In genomic region chr10:63976538-63976937, GRCh38 we compare ENCODE assay signal across 8 cellular contexts.
A peak's percentile ranks its signal among the peaks of the same experiment; 100 is the strongest.
DNase-seq lines count a peak whose midpoint lies in the region; TF ChIP-seq lines count a peak whose summit lies in the region.

No MANE protein-coding gene starts in this region.

- 36 to 60% (median 50%) methylated on average over 5 of the region's 5 CpGs for WGBS in spleen, 5 donors

- no peaks in the 10 kb centered on the region for H3K27me3 ChIP-seq in GM06990 (replicated peaks; ENCODE audit: control insufficient read depth, insufficient read depth, low read length)
- H3K27me3 ChIP-seq in cardiac muscle cell: no peaks in the 10 kb centered on the region
- no peaks in the 10 kb centered on the region for H3K27me3 ChIP-seq in spleen (replicated peaks in 1 of 7)

- intact Hi-C loops in spleen (cut with DNase I; ENCODE audit: low total_unique reads): loop anchor here (5.0 kb wide), 1 partner anchor 104 kb away; no protein-coding TSS in a partner anchor

- DNase-seq in A172 (ENCODE audit: low spot score): peak; percentile 17
- no peak for DNase-seq in GM06990 (ENCODE audit: extremely low read depth, insufficient read length)
- DNase-seq in H4 (ENCODE audit: low spot score): peak; percentile 25
- peak; percentile 46 for DNase-seq in Jurkat, Clone E6-1 (ENCODE audit: low read depth, low spot score)
- DNase-seq in activated CD4-positive, alpha-beta T cell treated with anti-CD3 and anti-CD28 coated beads, Interleukin-2, amount 50 U/mL, for 48 hours: peak; percentile 51 to 61
- peak; percentile 56 to 74 for DNase-seq in cardiac muscle cell (ENCODE audit: low read depth in 1 of 2, low spot score in 1 of 2)
- no peak for DNase-seq in spleen
- no peak for DNase-seq in DMS79 (lab: John Stamatoyannopoulos, UW)

- H3K9me3 ChIP-seq in cardiac muscle cell (ENCODE audit: low read depth) (no peaks in the 10 kb centered on the region), spleen (no peaks in the 10 kb centered on the region)

- H3K27ac ChIP-seq in cardiac muscle cell (no peak overlapping the region), spleen (no peak overlapping the region)

- H3K4me3 ChIP-seq in GM06990 (replicated peaks; ENCODE audit: low read depth, low read length) (no peak overlapping the region), cardiac muscle cell (no peak overlapping the region), spleen (no peak overlapping the region)
- H3K4me3 ChIP-seq in Jurkat, Clone E6-1 (ENCODE audit: low read length): no peak overlapping the region

- H3K36me3 ChIP-seq in GM06990 (ENCODE audit: control insufficient read depth, insufficient read depth, low read length): no peaks in the 10 kb centered on the region
- no peaks in the 10 kb centered on the region for H3K36me3 ChIP-seq in cardiac muscle cell
- no peaks in the 10 kb centered on the region for H3K36me3 ChIP-seq in spleen

- H3K4me1 ChIP-seq in cardiac muscle cell (ENCODE audit: low read depth) (no peaks in the 10 kb centered on the region), spleen (peaks cover 0 to 3% (median 0%) of the 10 kb centered on the region in 6 donors)

- no peak for TF ChIP-seq POLR2A in spleen (IDR thresholded peaks at IDR 0.05)

- TF ChIP-seq CTCF in GM06990 (IDR thresholded peaks at IDR 0.05; ENCODE audit: insufficient read depth, low read length, poor library complexity, severe bottlenecking) (peak; percentile 78), cardiac muscle cell (IDR thresholded peaks at IDR 0.05; ENCODE audit: low read depth, low read length) (peak; percentile 72), spleen (IDR thresholded peaks at IDR 0.05 in 8 of 11, conservative IDR thresholded peaks at IDR 0.05 in 3 of 11) (peak in 10 of 11 experiments; percentile 26 to 67 (median 56))

Comparison
In these comparisons a context has a peak if more than half of its experiments do, and no peak if none do; other contexts are left out.
1. DNase-seq: peak in A172 (single experiment), H4 (single experiment), Jurkat, Clone E6-1 (single experiment), activated CD4-positive, alpha-beta T cell treated with anti-CD3 and anti-CD28 coated beads, Interleukin-2, amount 50 U/mL, for 48 hours (2 of 2) and cardiac muscle cell (2 of 2); none in GM06990 (single experiment), spleen (single experiment) and DMS79 (single experiment).
2. Peak in every context shown above with its lines, with median percentiles within 50 percentile points of each other: CTCF ChIP-seq.